Comparison of ENCODE assay signal across 17 cellular contexts in genomic region chr1:18324246-18324645, GRCh38.
DNase-seq lines count a peak whose midpoint lies in the region; ATAC-seq and TF ChIP-seq lines count a peak whose summit lies in the region.
"Had no signal": no experiment of that assay in that cellular context is flagged by ENCODE, and none has a peak within 500 bp of the region (broad histone marks: within the 10 kb centered on the region; RNA-seq: fewer than 3 reads in every experiment).

No MANE protein-coding gene starts in this region.

- TF ChIP-seq CTCF in GM10266 (IDR thresholded peaks at IDR 0.05; ENCODE audit: control insufficient read depth, insufficient read depth, low read depth, missing control alignments) = peak; percentile 9
- TF ChIP-seq CTCF in HFF-Myc (IDR thresholded peaks at IDR 0.05; ENCODE audit: low read depth, low read length, missing control alignments) = peak; percentile 5
- TF ChIP-seq CTCF in WTC11 (IDR thresholded peaks at IDR 0.05) = peak; percentile 75
- TF ChIP-seq CTCF in nephron progenitor cell (IDR thresholded peaks at IDR 0.05) = peak; percentile 30

- DNase-seq in GM10266 (ENCODE audit: extremely low spot score) (no peak), HFF-Myc (ENCODE audit: extremely low read depth, low read depth) (no peak), WTC11 (ENCODE audit: low spot score) (peak; percentile 75), nephron progenitor cell (no peak), HuH-7.5 (ENCODE audit: low spot score) (no peak), head of caudate nucleus (no peak)
- DNase-seq: activated CD8-positive, alpha-beta T cell treated with anti-CD3 and anti-CD28 coated beads, Interleukin-2, amount 10 ng/mL, durations not matched to agents 7 days and 5 days; amygdala; EL; kidney; NCI-H1105 treated with DMSO at 0.1 percent for 48 hours; NK-92 treated with Interleukin-12 subunit alpha and Interleukin-12 subunit beta, amount 100 ng/mL, for 24 hours; SIG-M5; stimulated activated naive CD4-positive, alpha-beta T cell had no signal

- H3K4me1 Mint-ChIP-seq in WTC11 (peaks cover 33% of the 10 kb centered on the region), nephron progenitor cell (peaks cover 83% of the 10 kb centered on the region)
- H3K4me1 Mint-ChIP-seq: activated T-helper 17 cell treated with anti-CD3 and anti-CD28 coated beads, Interleukin-2, amount 50 U/mL, for 72 hours had no signal

- POLR2A ChIA-PET in WTC11 (lab: Charles Lee) = no interaction called here

- H3K36me3 Mint-ChIP-seq in WTC11 = peaks cover 6% of the 10 kb centered on the region; the same call in 1 of the 2 replicates
- H3K36me3 Mint-ChIP-seq in nephron progenitor cell (ENCODE audit: low read depth) = no peaks in the 10 kb centered on the region

- H3K27me3 Mint-ChIP-seq in WTC11 (ENCODE audit: low read depth) = peaks cover 35% of the 10 kb centered on the region
- H3K27me3 Mint-ChIP-seq in nephron progenitor cell (ENCODE audit: low read depth, poor library complexity) = peaks cover 26% of the 10 kb centered on the region

- intact Hi-C loops in head of caudate nucleus (cut with DNase I) = no loop called here

- peak; percentile 44 for ATAC-seq in WTC11
- ATAC-seq in HG02840 (IDR thresholded peaks at IDR 0.05; ENCODE audit: low FRiP score, unreplicated experiment) = no peak
- ATAC-seq: activated CD8-positive, alpha-beta T cell treated with anti-CD3 and anti-CD28 coated beads, Interleukin-2, amount 10 ng/mL, durations not matched to agents 7 days and 5 days; activated T-helper 17 cell treated with anti-CD3 and anti-CD28 coated beads, Interleukin-2, amount 50 U/mL, for 72 hours had no signal

- H3K27ac Mint-ChIP-seq in WTC11 (no peak overlapping the region), nephron progenitor cell (no peak overlapping the region)
- H3K27ac Mint-ChIP-seq: activated CD8-positive, alpha-beta T cell treated with anti-CD3 and anti-CD28 coated beads, Interleukin-2, amount 10 ng/mL, durations not matched to agents 7 days and 5 days; activated T-helper 17 cell treated with anti-CD3 and anti-CD28 coated beads, Interleukin-2, amount 50 U/mL, for 72 hours had no signal

- H3K4me3 ChIP-seq in HFF-Myc (replicated peaks; ENCODE audit: low read depth, low read length) = no peak overlapping the region
- H3K4me3 ChIP-seq: BLaER1 treated with 17β-estradiol and CSF1 and Interleukin-3, amounts not matched to agents 10 nM and 100 nM had no signal

- H3K4me3 Mint-ChIP-seq in WTC11 (no peak overlapping the region), nephron progenitor cell (no peak overlapping the region)
- H3K4me3 Mint-ChIP-seq: activated CD8-positive, alpha-beta T cell treated with anti-CD3 and anti-CD28 coated beads, Interleukin-2, amount 10 ng/mL, durations not matched to agents 7 days and 5 days; activated T-helper 17 cell treated with anti-CD3 and anti-CD28 coated beads, Interleukin-2, amount 50 U/mL, for 72 hours had no signal

- H3K9me3 Mint-ChIP-seq in WTC11 (no peaks in the 10 kb centered on the region), nephron progenitor cell (no peaks in the 10 kb centered on the region)
- H3K9me3 Mint-ChIP-seq: activated T-helper 17 cell treated with anti-CD3 and anti-CD28 coated beads, Interleukin-2, amount 50 U/mL, for 72 hours had no signal

- CTCF ChIA-PET in WTC11 (lab: Charles Lee) = interaction anchor here (0.5 to 5.3 kb wide), 21 partner anchors 8 to 268 kb away, joined by 3 to 48 read pairs (median 4); no protein-coding TSS in a partner anchor

TF ChIP-seq in WTC11, 78 proteins besides CTCF, POLR2A, EP300 and RAD21:
- TF ChIP-seq NFYB (CRISPR knock-in tag; conservative IDR thresholded peaks at IDR 0.05; ENCODE audit: low read depth) = no peak
- TF ChIP-seq CREB1 (CRISPR knock-in tag; IDR thresholded peaks at IDR 0.05) = no peak
- no peak for TF ChIP-seq ZNF532 (CRISPR knock-in tag; IDR thresholded peaks at IDR 0.05; ENCODE audit: borderline replicate concordance)
- peak; percentile 25; the same call in 1 of the 2 replicates for TF ChIP-seq USF2 (CRISPR knock-in tag; IDR thresholded peaks at IDR 0.05)
- no peak for TF ChIP-seq ZNF138 (CRISPR knock-in tag; conservative IDR thresholded peaks at IDR 0.05)
- no peak for TF ChIP-seq MXD4 (CRISPR knock-in tag; IDR thresholded peaks at IDR 0.05; ENCODE audit: borderline replicate concordance)
- TF ChIP-seq ERG (CRISPR knock-in tag; IDR thresholded peaks at IDR 0.05) = 0 out of 2 replicates have a peak, but pooled peaks have one; percentile 22
- TF ChIP-seq ZNF121 (CRISPR knock-in tag; IDR thresholded peaks at IDR 0.05) = no peak

Comparison
In these comparisons a context has a peak if more than half of its experiments do, and no peak if none do; other contexts are left out.
1. CTCF ChIP-seq: peak in every context shown above with its lines; median percentile 75 in WTC11; 30 in nephron progenitor cell; 9 in GM10266; 5 in HFF-Myc.